ENCODE assay signal across 14 cellular contexts in genomic region chr9:17744786-17745185, GRCh38.
A peak's percentile ranks its signal among the peaks of the same experiment; 100 is the strongest.
DNase-seq lines count a peak whose midpoint lies in the region; ATAC-seq and TF ChIP-seq lines count a peak whose summit lies in the region.
"Had no signal": no experiment of that assay in that cellular context is flagged by ENCODE, and none has a peak within 500 bp of the region (broad histone marks: within the 10 kb centered on the region; RNA-seq: fewer than 3 reads in every experiment).

No MANE protein-coding gene starts in this region.

- H3K4me3 ChIP-seq in astrocyte of the spinal cord (ENCODE audit: low read depth, low read length) = no peak overlapping the region
- H3K4me3 ChIP-seq: Peyer's patch had no signal

- TF ChIP-seq CTCF in astrocyte of the spinal cord (IDR thresholded peaks at IDR 0.05; ENCODE audit: low read depth, low read length) = no peak

- ATAC-seq in HG03025 (IDR thresholded peaks at IDR 0.05; ENCODE audit: low FRiP score, unreplicated experiment) = no peak
- ATAC-seq: right cardiac atrium had no signal

- in situ Hi-C loops in Caki2 (cut with HindIII; ENCODE audit: low pct_unique_long_range_greater_than_20kb, low sequenced_read_pairs) = no loop called here
- in situ Hi-C loops in astrocyte of the spinal cord (cut with HindIII; ENCODE audit: low sequenced_read_pairs) = no loop called here

- DNase-seq in Caki2 (ENCODE audit: low read depth) = peak; percentile 5
- peak; percentile 0 for DNase-seq in Kasumi-1 (lab: John Stamatoyannopoulos, UW)
- peak; percentile 23 for DNase-seq in astrocyte of the spinal cord (ENCODE audit: low read depth, low spot score)
- DNase-seq in iPS-NIHi7 (ENCODE audit: extremely low spot score) = peak; percentile 57
- no peak for DNase-seq in GDM1 (lab: John Stamatoyannopoulos, UW)
- DNase-seq in NCI-H526 (lab: John Stamatoyannopoulos, UW) = no peak
- DNase-seq in glomerular visceral epithelial cell (ENCODE audit: extremely low spot score) = no peak
- DNase-seq: activated CD8-positive, alpha-beta memory T cell treated with anti-CD3 and anti-CD28 coated beads, Interleukin-2, amount 50 U/mL, for 4 hours; BE2C; effector CD4-positive, alpha-beta T cell; NCI-H2171; Peyer's patch; right cardiac atrium had no signal

Comparison
In these comparisons a context has a peak if more than half of its experiments do, and no peak if none do; other contexts are left out.
1. DNase-seq: peak in Caki2 (single experiment), Kasumi-1 (2 of 2), astrocyte of the spinal cord (single experiment) and iPS-NIHi7 (single experiment); none in GDM1 (single experiment), NCI-H526 (0 of 2) and glomerular visceral epithelial cell (single experiment).